8 cellular contexts compared by ENCODE assay signal in the genomic region with DNA sequence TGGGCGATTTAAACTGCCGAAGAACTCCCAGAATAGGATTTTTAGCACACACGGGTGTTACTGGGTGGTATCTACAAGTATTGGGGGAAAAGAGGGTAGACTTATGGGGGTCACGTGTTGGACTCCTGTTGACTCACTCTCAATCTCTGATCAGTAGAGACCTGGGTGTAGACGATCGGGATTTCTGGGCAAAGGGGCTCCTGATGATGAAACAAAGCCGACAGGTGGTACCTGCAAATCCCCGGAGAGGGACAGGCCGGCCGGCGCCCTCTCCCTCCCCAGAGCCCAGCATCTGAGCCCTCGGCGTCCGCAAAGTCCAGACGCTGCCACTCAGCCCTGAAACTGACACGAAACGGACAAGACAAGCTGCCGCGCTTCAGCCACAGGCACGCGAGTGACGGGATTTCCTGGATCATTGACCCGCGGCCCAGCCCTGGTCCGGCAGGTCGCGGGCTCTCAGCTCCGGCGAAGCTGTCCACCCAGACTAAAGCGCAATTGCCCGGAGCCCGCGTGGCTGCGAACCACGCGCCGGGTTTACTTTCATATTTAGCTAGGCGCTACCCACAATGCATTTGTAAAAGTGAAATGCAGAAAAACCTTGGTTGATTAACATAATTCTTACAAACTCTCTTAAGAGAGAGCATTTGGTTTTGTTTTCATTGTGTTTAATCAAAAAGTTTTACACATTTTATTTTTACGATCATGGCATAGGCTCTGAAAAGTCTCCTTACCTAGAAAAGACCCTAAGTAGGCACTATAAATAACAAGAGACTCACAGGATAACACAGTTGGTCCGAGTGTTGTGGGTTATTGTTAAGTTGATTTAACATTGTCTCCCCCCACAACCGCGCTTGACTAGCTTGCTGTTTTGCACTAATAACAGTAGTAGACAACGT. TPM values are rescaled to one million over a fixed set of nuclear protein-coding genes. Genes with fewer than 3 reads are reported as not detected.
DNase-seq lines count a peak whose midpoint lies in the region; ATAC-seq, FAIRE-seq and TF ChIP-seq lines count a peak whose summit lies in the region.

No MANE protein-coding gene starts in this region.

- CTCF ChIA-PET in A673 (lab: Charles Lee) (interaction anchor here (0.6 to 0.7 kb wide), 2 partner anchors 207 to 472 kb away, joined by 3 read pairs; partner anchors contain the start of gene ZNF398), mammary epithelial cell (lab: Charles Lee; ENCODE audit: low non-redundant PET) (interaction anchor here (0.6 kb wide), 1 partner anchor 10 kb away, joined by 3 read pairs; no protein-coding TSS in a partner anchor)

- POLR2A ChIA-PET in A673 (lab: Charles Lee; ENCODE audit: low non-redundant PET) = interaction anchor here (0.6 kb wide), 3 partner anchors 19 to 313 kb away, joined by 3 to 8 read pairs (median 7); no protein-coding TSS in a partner anchor

- peak; percentile 92 for DNase-seq in A673 (ENCODE audit: low spot score)
- peak; percentile 88 for DNase-seq in NCI-H2171 treated with DMSO at 0.1 percent for 48 hours (lab: John Stamatoyannopoulos, UW)
- peak; percentile 77 for DNase-seq in mammary epithelial cell
- DNase-seq in immature natural killer cell = peak; percentile 79 to 85 (median 82)
- DNase-seq in small intestine = peak; percentile 82

- peak overlapping the region; percentile 83 for H3K4me2 ChIP-seq in mammary epithelial cell (ENCODE audit: insufficient read depth, low read depth, low read length)

- peak overlapping the region; percentile 93 for H3K9ac ChIP-seq in mammary epithelial cell (ENCODE audit: insufficient read depth, low read length)

- H3K27me3 ChIP-seq in A673 (replicated peaks; ENCODE audit: insufficient read depth, low read depth, low read length, poor library complexity) (no peaks in the 10 kb centered on the region), mammary epithelial cell (ENCODE audit: insufficient read depth, low read length) (no peaks in the 10 kb centered on the region), small intestine (ENCODE audit: control insufficient read depth in 2 of 2, insufficient read depth in 2 of 2, low read length in 2 of 2) (no peaks in the 10 kb centered on the region)

- 1% methylated on average over 43 of the region's 43 CpGs for WGBS in mammary epithelial cell (ENCODE audit: low coverage, missing lambda C conversion rate)
- 0 to 1% (median 1%) methylated on average over 43 of the region's 43 CpGs for WGBS in small intestine, 3 donors

- H3K36me3 Mint-ChIP-seq in immature natural killer cell = no peaks in the 10 kb centered on the region

- H3K4me1 ChIP-seq in A673 (ENCODE audit: insufficient read depth, low read length, poor library complexity, severe bottlenecking) (peaks cover 7% of the 10 kb centered on the region), mammary epithelial cell (ENCODE audit: insufficient read depth, low read length) (no peaks in the 10 kb centered on the region), small intestine (ENCODE audit: control insufficient read depth in 2 of 2, insufficient read depth in 1 of 2, low read depth in 1 of 2, low read length in 1 of 2) (no peaks in the 10 kb centered on the region)

- peak overlapping the region; percentile 89 to 97 (median 94) for H3K27ac Mint-ChIP-seq in immature natural killer cell

- BruUV-seq in A673 (replicated peaks; lab: Mats Ljungman, UMichigan) (no TSS peak), mammary epithelial cell (replicated peaks; lab: Mats Ljungman, UMichigan) (TSS peak; percentile 64)

- H3K36me3 ChIP-seq in A673 (ENCODE audit: insufficient read depth, low read length, poor library complexity, severe bottlenecking) (no peaks in the 10 kb centered on the region), mammary epithelial cell (ENCODE audit: insufficient read depth, low read length) (no peaks in the 10 kb centered on the region), small intestine (ENCODE audit: control insufficient read depth in 2 of 2, insufficient read depth in 2 of 2, low read length in 2 of 2) (no peaks in the 10 kb centered on the region)

- dilution Hi-C loops in mammary epithelial cell (cut with HindIII; ENCODE audit: low sequenced_read_pairs) = no loop called here

- no peaks in the 10 kb centered on the region for H3K9me3 Mint-ChIP-seq in immature natural killer cell

- no peaks in the 10 kb centered on the region for H3K79me2 ChIP-seq in mammary epithelial cell (ENCODE audit: insufficient read depth, low read length)

- in situ Hi-C loops in mammary epithelial cell (cut with MboI; ENCODE audit: low sequenced_read_pairs in 2 of 2) = loop anchor here in 1 of 2 donors (10.0 kb wide), 1 partner anchor 56 kb away; the partner anchor contains the start of gene EZH2

- intact Hi-C loops in A673 (cut with micrococcal nuclease; ENCODE audit: unreplicated experiment) = loop anchor here (1.0 kb wide), 3 partner anchors 42 to 366 kb away; no protein-coding TSS in a partner anchor
- intact Hi-C loops in mammary epithelial cell (cut with micrococcal nuclease) = loop anchor here (1.0 to 5.0 kb wide), 8 partner anchors 22 to 244 kb away; partner anchors contain the start of genes CUL1 and EZH2

- FAIRE-seq in small intestine (lab: Jason Lieb, UNC) = peak; percentile 26

- peaks cover 4 to 11% (median 9%) of the 10 kb centered on the region in 3 donors for H3K27me3 Mint-ChIP-seq in immature natural killer cell (ENCODE audit: low read depth in 3 of 3)

- H3K4me1 Mint-ChIP-seq in immature natural killer cell = peaks cover 13 to 17% of the 10 kb centered on the region in 2 donors

- ATAC-seq in GM18861 (IDR thresholded peaks at IDR 0.05; ENCODE audit: unreplicated experiment) (peak; percentile 61), HG03066 (IDR thresholded peaks at IDR 0.05; ENCODE audit: low read depth, unreplicated experiment) (peak; percentile 64)

- TF ChIP-seq CTCF in A673 (conservative IDR thresholded peaks at IDR 0.05; ENCODE audit: low read depth, low read length) (no peak), VCaP (conservative IDR thresholded peaks at IDR 0.05) (no peak), mammary epithelial cell (conservative IDR thresholded peaks at IDR 0.05 in 1 of 2, IDR thresholded peaks at IDR 0.05 in 1 of 2; ENCODE audit: extremely low read depth in 1 of 2, insufficient read depth in 1 of 2, low read depth in 1 of 2, low read length in 2 of 2) (no peak)

- H3K4me3 ChIP-seq in A673 (ENCODE audit: low read depth, low read length, poor library complexity, severe bottlenecking) (peak overlapping the region; percentile 67), mammary epithelial cell (replicated peaks in 1 of 3; ENCODE audit: insufficient read depth in 1 of 3, low read depth in 2 of 3, low read length in 3 of 3) (peak overlapping the region; percentile 67 to 74 (median 73)), small intestine (ENCODE audit: low read depth in 1 of 2, low read length in 2 of 2) (peak overlapping the region; percentile 61 to 62)

- H3K9me3 ChIP-seq in A673 (ENCODE audit: low read depth, low read length, poor library complexity, severe bottlenecking) (no peaks in the 10 kb centered on the region), mammary epithelial cell (replicated peaks; ENCODE audit: insufficient read depth, low read length) (no peaks in the 10 kb centered on the region), small intestine (ENCODE audit: control insufficient read depth, low read depth) (no peaks in the 10 kb centered on the region)

- H3K27ac ChIP-seq in A673 (ENCODE audit: low read depth, low read length, poor library complexity, severe bottlenecking) (peak overlapping the region; percentile 95), VCaP (peak overlapping the region; percentile 97), mammary epithelial cell (ENCODE audit: insufficient read depth, low read depth, low read length) (peak overlapping the region; percentile 97), small intestine (ENCODE audit: low read depth in 1 of 2, low read length in 1 of 2) (peak overlapping the region; percentile 60 to 96)

- no peaks in the 10 kb centered on the region for H4K20me1 ChIP-seq in mammary epithelial cell (ENCODE audit: insufficient read depth, low read length)

- H3K4me3 Mint-ChIP-seq in immature natural killer cell = peak overlapping the region; percentile 87 to 96 (median 93)

- H2AFZ ChIP-seq in mammary epithelial cell (ENCODE audit: low read depth, low read length) = peak overlapping the region; percentile 94

RNA-seq across cellular contexts. Expression of gene EZH2, which starts 56.9 kb away (rescaled TPM):
- 123 and 140 TPM in 2 replicates for total RNA-seq in A673 (2021)
- total RNA-seq in mammary epithelial cell = 10 to 100 TPM in 1 of 2 donors, 1 to 10 TPM in 1; 4.8 to 24.1 TPM
- polyA plus RNA-seq in mammary epithelial cell = 17.7 TPM
- polyA minus RNA-seq in mammary epithelial cell = 16.7 TPM
- 1 to 10 TPM; 5.0 to 9.5 (median 6.6) TPM for polyA plus RNA-seq in immature natural killer cell
- 10 to 100 TPM in 1 of 3 donors, 1 to 10 TPM in 2; 5.4 to 16.2 (median 5.6) TPM for polyA plus RNA-seq in small intestine

Comparison
In these comparisons a context has a peak if more than half of its experiments do, and no peak if none do; other contexts are left out.
1. Peak in every context shown above with its lines: DNase-seq, ATAC-seq, H3K4me3 ChIP-seq and H3K27ac ChIP-seq.